ENCODE assay signal across 8 cellular contexts in genomic region chr12:123250471-123251383, GRCh38. TPM values are rescaled to one million over a fixed set of nuclear protein-coding genes. Genes with fewer than 3 reads are reported as not detected.
DNase-seq lines count a peak whose midpoint lies in the region; ATAC-seq and TF ChIP-seq lines count a peak whose summit lies in the region.

No MANE protein-coding gene starts in this region.

- no peak overlapping the region for H2AFZ ChIP-seq in GM23338

- peak; percentile 50 for ATAC-seq in GM23338

- peaks cover 19% of the 10 kb centered on the region; the same call in 1 of the 2 replicates for H3F3A ChIP-seq in GM23338 (replicated peaks; ENCODE audit: low read depth)

- no peaks in the 10 kb centered on the region for H3K27me3 ChIP-seq in GM23338 (ENCODE audit: insufficient read depth)

- H3K4me1 ChIP-seq in GM23338 (ENCODE audit: insufficient read depth): peaks cover 4% of the 10 kb centered on the region; the same call in 1 of the 2 replicates

- H3K4me2 ChIP-seq in GM23338: no peak overlapping the region

- peaks cover 40% of the 10 kb centered on the region for H3K9me3 Mint-ChIP-seq in GM23338

- intact Hi-C loops in posterior vena cava (cut with DNase I): no loop called here

- H3K4me1 Mint-ChIP-seq in GM23338: peaks cover 17% of the 10 kb centered on the region

- H3K27ac ChIP-seq in GM23338 (ENCODE audit: low read depth) (peak overlapping the region; percentile 76; the same call in 1 of the 2 replicates), cingulate gyrus (ENCODE audit: low read depth, low read length) (peak overlapping the region; percentile 54)

- 0 out of 2 replicates have a peak, but pooled peaks cover 14% of the 10 kb centered on the region for H3K36me3 ChIP-seq in GM23338 (ENCODE audit: insufficient read depth)

- peaks cover 79% of the 10 kb centered on the region for H3K36me3 Mint-ChIP-seq in GM23338 (ENCODE audit: low read depth)

- peaks cover 58% of the 10 kb centered on the region for H3K79me2 ChIP-seq in GM23338 (replicated peaks; ENCODE audit: insufficient read depth)

- 0 out of 2 replicates have a peak, but pooled peaks cover 3% of the 10 kb centered on the region for H3K9me2 ChIP-seq in GM23338 (ENCODE audit: insufficient read depth)

- no peaks in the 10 kb centered on the region for H3K27me3 Mint-ChIP-seq in GM23338 (ENCODE audit: insufficient read depth, low read depth, poor library complexity)

- no peak overlapping the region; the same call in 2 of the 3 replicates for H3K4me3 Mint-ChIP-seq in GM23338

- DNase-seq in GM23338 (ENCODE audit: low spot score) (peak; percentile 50), NCI-H2171 treated with DMSO at 0.1 percent for 48 hours (lab: John Stamatoyannopoulos, UW) (peak; percentile 97), posterior vena cava (ENCODE audit: low spot score) (peak; percentile 64), GF-D8 (lab: John Stamatoyannopoulos, UW) (no peak), Kasumi-1 (lab: John Stamatoyannopoulos, UW) (no peak), iPS-NIHi7 (ENCODE audit: extremely low spot score) (no peak), NCI-H2081 treated with DMSO at 0.1 percent for 48 hours (lab: John Stamatoyannopoulos, UW) (no peak)

- H3K27ac Mint-ChIP-seq in GM23338: peak overlapping the region; percentile 95

- no peak for TF ChIP-seq CTCF in GM23338 (conservative IDR thresholded peaks at IDR 0.05; ENCODE audit: low read depth in 2 of 2)

- no peak overlapping the region for H3K4me3 ChIP-seq in GM23338

- peaks cover 13% of the 10 kb centered on the region for H4K20me1 ChIP-seq in GM23338 (replicated peaks; ENCODE audit: insufficient read depth)

TF ChIP-seq in GM23338, 12 proteins besides CTCF, POLR2A, EP300 and RAD21 (continues in another document):
- no peak for TF ChIP-seq STAT1 (IDR thresholded peaks at IDR 0.05; ENCODE audit: unreplicated experiment)
- TF ChIP-seq POLR2AphosphoS5 (IDR thresholded peaks at IDR 0.05; ENCODE audit: low read depth): no peak
- TF ChIP-seq EZH2phosphoT487 (IDR thresholded peaks at IDR 0.05; ENCODE audit: unreplicated experiment): no peak
- TF ChIP-seq, protein P1, sequence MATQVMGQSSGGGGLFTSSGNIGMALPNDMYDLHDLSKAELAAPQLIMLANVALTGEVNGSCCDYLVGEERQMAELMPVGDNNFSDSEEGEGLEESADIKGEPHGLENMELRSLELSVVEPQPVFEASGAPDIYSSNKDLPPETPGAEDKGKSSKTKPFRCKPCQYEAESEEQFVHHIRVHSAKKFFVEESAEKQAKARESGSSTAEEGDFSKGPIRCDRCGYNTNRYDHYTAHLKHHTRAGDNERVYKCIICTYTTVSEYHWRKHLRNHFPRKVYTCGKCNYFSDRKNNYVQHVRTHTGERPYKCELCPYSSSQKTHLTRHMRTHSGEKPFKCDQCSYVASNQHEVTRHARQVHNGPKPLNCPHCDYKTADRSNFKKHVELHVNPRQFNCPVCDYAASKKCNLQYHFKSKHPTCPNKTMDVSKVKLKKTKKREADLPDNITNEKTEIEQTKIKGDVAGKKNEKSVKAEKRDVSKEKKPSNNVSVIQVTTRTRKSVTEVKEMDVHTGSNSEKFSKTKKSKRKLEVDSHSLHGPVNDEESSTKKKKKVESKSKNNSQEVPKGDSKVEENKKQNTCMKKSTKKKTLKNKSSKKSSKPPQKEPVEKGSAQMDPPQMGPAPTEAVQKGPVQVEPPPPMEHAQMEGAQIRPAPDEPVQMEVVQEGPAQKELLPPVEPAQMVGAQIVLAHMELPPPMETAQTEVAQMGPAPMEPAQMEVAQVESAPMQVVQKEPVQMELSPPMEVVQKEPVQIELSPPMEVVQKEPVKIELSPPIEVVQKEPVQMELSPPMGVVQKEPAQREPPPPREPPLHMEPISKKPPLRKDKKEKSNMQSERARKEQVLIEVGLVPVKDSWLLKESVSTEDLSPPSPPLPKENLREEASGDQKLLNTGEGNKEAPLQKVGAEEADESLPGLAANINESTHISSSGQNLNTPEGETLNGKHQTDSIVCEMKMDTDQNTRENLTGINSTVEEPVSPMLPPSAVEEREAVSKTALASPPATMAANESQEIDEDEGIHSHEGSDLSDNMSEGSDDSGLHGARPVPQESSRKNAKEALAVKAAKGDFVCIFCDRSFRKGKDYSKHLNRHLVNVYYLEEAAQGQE (IDR thresholded peaks at IDR 0.05; ENCODE audit: unreplicated experiment): no peak
- no peak for TF ChIP-seq JUNB (IDR thresholded peaks at IDR 0.05; ENCODE audit: unreplicated experiment)
- no peak for TF ChIP-seq CREB1 (CRISPR knock-in tag; IDR thresholded peaks at IDR 0.05; ENCODE audit: low read depth)
- no peak for TF ChIP-seq ZNF114 (CRISPR knock-in tag; IDR thresholded peaks at IDR 0.05)
- no peak for TF ChIP-seq ZNF331 (CRISPR knock-in tag; IDR thresholded peaks at IDR 0.05; ENCODE audit: low read depth)
- no peak for TF ChIP-seq NANOG (IDR thresholded peaks at IDR 0.05; ENCODE audit: borderline replicate concordance)
- TF ChIP-seq, protein P2, sequence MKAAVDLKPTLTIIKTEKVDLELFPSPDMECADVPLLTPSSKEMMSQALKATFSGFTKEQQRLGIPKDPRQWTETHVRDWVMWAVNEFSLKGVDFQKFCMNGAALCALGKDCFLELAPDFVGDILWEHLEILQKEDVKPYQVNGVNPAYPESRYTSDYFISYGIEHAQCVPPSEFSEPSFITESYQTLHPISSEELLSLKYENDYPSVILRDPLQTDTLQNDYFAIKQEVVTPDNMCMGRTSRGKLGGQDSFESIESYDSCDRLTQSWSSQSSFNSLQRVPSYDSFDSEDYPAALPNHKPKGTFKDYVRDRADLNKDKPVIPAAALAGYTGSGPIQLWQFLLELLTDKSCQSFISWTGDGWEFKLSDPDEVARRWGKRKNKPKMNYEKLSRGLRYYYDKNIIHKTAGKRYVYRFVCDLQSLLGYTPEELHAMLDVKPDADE (IDR thresholded peaks at IDR 0.05): no peak
- no peak for TF ChIP-seq ZNF462 (CRISPR knock-in tag; IDR thresholded peaks at IDR 0.05)

RNA-seq across cellular contexts. Expression of gene MTRFR, which starts 17.5 kb away (rescaled TPM):
- 13.3 and 14.8 TPM in 2 replicates for total RNA-seq in GM23338 (2014; rRNA removed; shearing (Covaris generic))
- polyA plus RNA-seq in GM23338 (2016; fragmentation: Nextera tagmentation; extraction: Ambion mirVana): 33.2 and 38.4 TPM in 2 replicates
- 1 to 10 TPM; 5.8 to 7.3 TPM for total RNA-seq in posterior vena cava

RNA-seq across cellular contexts. Expression of gene MPHOSPH9, which starts 17.8 kb away (rescaled TPM):
- 43.2 and 77.9 TPM in 2 replicates for total RNA-seq in GM23338 (2014; rRNA removed; shearing (Covaris generic))
- 26.2 and 30.5 TPM in 2 replicates for polyA plus RNA-seq in GM23338 (2016; fragmentation: Nextera tagmentation; extraction: Ambion mirVana)
- total RNA-seq in posterior vena cava: 10 to 100 TPM; 12.6 to 18.7 TPM

RNA-seq across cellular contexts. Expression of gene CDK2AP1, which starts 20.9 kb away (rescaled TPM):
- total RNA-seq in GM23338 (2014; rRNA removed; shearing (Covaris generic)): 240 and 244 TPM in 2 replicates
- 207 and 232 TPM in 2 replicates for polyA plus RNA-seq in GM23338 (2016; fragmentation: Nextera tagmentation; extraction: Ambion mirVana)
- total RNA-seq in posterior vena cava: 100 to 1,000 TPM; 121 to 123 TPM

Comparison
In these comparisons a context has a peak if more than half of its experiments do, and no peak if none do; other contexts are left out.
1. DNase-seq: peak in GM23338 (single experiment), NCI-H2171 treated with DMSO at 0.1 percent for 48 hours (single experiment) and posterior vena cava (single experiment); none in GF-D8 (single experiment), Kasumi-1 (0 of 2), iPS-NIHi7 (single experiment) and NCI-H2081 treated with DMSO at 0.1 percent for 48 hours (single experiment).